In genomic region chr3:127386490-127386889, GRCh38 we compare ENCODE assay signal across 32 cellular contexts.
"Had no signal": no experiment of that assay in that cellular context is flagged by ENCODE, and none has a peak within 500 bp of the region (broad histone marks: within the 10 kb centered on the region; RNA-seq: fewer than 3 reads in every experiment).

No MANE protein-coding gene starts in this region.

- H3K27me3 ChIP-seq: neural progenitor cell, ovary, right lobe of liver, testis, upper lobe of right lung, uterus had no signal

- H3K79me2 ChIP-seq: parathyroid adenoma had no signal

- H3K4me3 ChIP-seq: neural progenitor cell, ovary, psoas muscle, right lobe of liver, sigmoid colon, skin epidermis, smooth muscle cell, spleen, suprapubic skin, testis, tibial artery, transverse colon, upper lobe of right lung, uterus had no signal

- H3K4me1 Mint-ChIP-seq: naive thymus-derived CD4-positive, alpha-beta T cell; natural killer cell; nephron; stimulated activated memory B cell treated with anti-CD40 and anti-IgM and Interleukin-4, amounts not matched to agents 10 μg/mL and 1 μg/mL and 100 μg/mL, for 72 hours; stimulated activated naive CD8-positive, alpha-beta T cell treated with anti-CD3 and anti-CD28 coated beads, Interleukin-15, amount 100 ng/mL, for 72 hours had no signal

- H3K4me2 ChIP-seq: neural progenitor cell, smooth muscle cell had no signal

- H3K9me3 Mint-ChIP-seq: natural killer cell had no signal

- DNase-seq: naive thymus-derived CD4-positive, alpha-beta T cell; natural killer cell; occipital lobe; psoas muscle; right cardiac atrium; sigmoid colon; stimulated activated CD4-positive, alpha-beta T cell treated with anti-CD3 and anti-CD28 coated beads, Interleukin-12 subunit alpha, Interleukin-12 subunit beta, amount 100 ng/mL, for 4 hours; stimulated activated CD4-positive, alpha-beta T cell treated with anti-CD3 and anti-CD28 coated beads, Interleukin-1b, Interleukin-23, amount 100 ng/mL, for 48 hours; stimulated activated CD4-positive, alpha-beta T cell treated with anti-CD3 and anti-CD28 coated beads, Interleukin-4, amount 100 ng/mL, for 1 hour; stimulated activated CD4-positive, alpha-beta T cell treated with anti-CD3 and anti-CD28 coated beads, Interleukin-4, amount 100 ng/mL, for 4 hours; stimulated activated CD8-positive, alpha-beta memory T cell treated with anti-CD3 and anti-CD28 coated beads, Interleukin-4, amount 100 ng/mL, for 48 hours; stimulated activated naive CD4-positive, alpha-beta T cell; stimulated activated naive CD8-positive, alpha-beta T cell treated with anti-CD3 and anti-CD28 coated beads, Interleukin-15, amount 100 ng/mL, for 72 hours; stimulated activated naive CD8-positive, alpha-beta T cell treated with anti-CD3 and anti-CD28 coated beads, Interleukin-15, Interleukin-2, amounts not matched to agents 100 U/mL and 50 U/mL, for 24 hours; substantia nigra; testis; transverse colon; upper lobe of right lung; uterus had no signal

- H2AFZ ChIP-seq: neural progenitor cell, parathyroid adenoma had no signal

- H3K4me3 Mint-ChIP-seq: naive thymus-derived CD4-positive, alpha-beta T cell; natural killer cell; nephron; neural progenitor cell; stimulated activated memory B cell treated with anti-CD40 and anti-IgM and Interleukin-4, amounts not matched to agents 10 μg/mL and 1 μg/mL and 100 μg/mL, for 72 hours; stimulated activated naive CD8-positive, alpha-beta T cell treated with anti-CD3 and anti-CD28 coated beads, Interleukin-15, amount 100 ng/mL, for 72 hours; type B pancreatic cell had no signal

- H3K4me1 ChIP-seq: parathyroid adenoma, psoas muscle, right lobe of liver, sigmoid colon, spleen, suprapubic skin, testis, tibial artery, transverse colon, upper lobe of right lung, uterus had no signal

- H3K9me3 ChIP-seq: ovary, psoas muscle, right lobe of liver, suprapubic skin, testis, transverse colon, upper lobe of right lung, uterus had no signal

- H3K27ac ChIP-seq: neural progenitor cell, ovary, parathyroid adenoma, psoas muscle, right lobe of liver, sigmoid colon, skin epidermis, spleen, suprapubic skin, testis, tibial artery, transverse colon, upper lobe of right lung, uterus had no signal

- H3K27ac Mint-ChIP-seq: naive thymus-derived CD4-positive, alpha-beta T cell; natural killer cell; nephron; neural progenitor cell; progenitor cell of endocrine pancreas; stimulated activated memory B cell treated with anti-CD40 and anti-IgM and Interleukin-4, amounts not matched to agents 10 μg/mL and 1 μg/mL and 100 μg/mL, for 72 hours; type B pancreatic cell had no signal

- H3K36me3 ChIP-seq: neural progenitor cell, ovary, right lobe of liver, sigmoid colon, spleen, suprapubic skin, tibial artery, transverse colon, upper lobe of right lung, uterus had no signal

- H3K36me3 Mint-ChIP-seq: naive thymus-derived CD4-positive, alpha-beta T cell; natural killer cell; neural progenitor cell; stimulated activated memory B cell treated with anti-CD40 and anti-IgM and Interleukin-4, amounts not matched to agents 10 μg/mL and 1 μg/mL and 100 μg/mL, for 72 hours; type B pancreatic cell had no signal

- H3K9ac ChIP-seq: neural progenitor cell, parathyroid adenoma had no signal
